ENCODE assay signal across 21 cellular contexts in genomic region chr11:20739004-20739612, GRCh38.
DNase-seq lines count a peak whose midpoint lies in the region; ATAC-seq and TF ChIP-seq lines count a peak whose summit lies in the region.
"Had no signal": no experiment of that assay in that cellular context is flagged by ENCODE, and none has a peak within 500 bp of the region (broad histone marks: within the 10 kb centered on the region; RNA-seq: fewer than 3 reads in every experiment).

No MANE protein-coding gene starts in this region.

- no peak overlapping the region for H3K4me3 ChIP-seq in endodermal cell (ENCODE audit: low read length)
- H3K4me3 ChIP-seq in thyroid gland (replicated peaks in 1 of 3) = no peak overlapping the region

- intact Hi-C loops in thyroid gland (cut with DNase I) = no loop called here

- peaks cover 8% of the 10 kb centered on the region for H3K4me1 Mint-ChIP-seq in endodermal cell
- H3K4me1 Mint-ChIP-seq in activated naive CD8-positive, alpha-beta T cell treated with anti-CD3 and anti-CD28 coated beads for 36 hours = no peaks in the 10 kb centered on the region
- H3K4me1 Mint-ChIP-seq: B cell; CD4-positive, CD25-positive, alpha-beta regulatory T cell; T-helper 17 cell had no signal

- no peak overlapping the region for H3K27ac Mint-ChIP-seq in endodermal cell
- H3K27ac Mint-ChIP-seq in activated naive CD8-positive, alpha-beta T cell treated with anti-CD3 and anti-CD28 coated beads for 36 hours = no peak overlapping the region
- H3K27ac Mint-ChIP-seq: B cell; CD4-positive, CD25-positive, alpha-beta regulatory T cell; T-helper 17 cell had no signal

- no peaks in the 10 kb centered on the region for H3K36me3 Mint-ChIP-seq in endodermal cell (ENCODE audit: low read depth)
- H3K36me3 Mint-ChIP-seq in activated naive CD8-positive, alpha-beta T cell treated with anti-CD3 and anti-CD28 coated beads for 36 hours = no peaks in the 10 kb centered on the region
- H3K36me3 Mint-ChIP-seq: CD4-positive, CD25-positive, alpha-beta regulatory T cell had no signal

- H3K9me3 ChIP-seq in endodermal cell (ENCODE audit: control insufficient read depth, low read length) = no peaks in the 10 kb centered on the region
- H3K9me3 ChIP-seq in thyroid gland = no peaks in the 10 kb centered on the region

- WGBS in endodermal cell (ENCODE audit: insufficient coverage in 1 of 2, insufficient read length in 1 of 2), 2 experiments = 77 to 83% methylated on average over 3 to 10 of the region's 10 CpGs
- 41 to 44% methylated on average over 10 of the region's 10 CpGs for WGBS in thyroid gland, 2 donors

- no peaks in the 10 kb centered on the region for H3K27me3 ChIP-seq in endodermal cell (ENCODE audit: control insufficient read depth, insufficient read depth, low read length, poor library complexity, severe bottlenecking)
- H3K27me3 ChIP-seq in thyroid gland = no peaks in the 10 kb centered on the region

- no peak for TF ChIP-seq POLR2A in thyroid gland (IDR thresholded peaks at IDR 0.05)

- H3K27me3 Mint-ChIP-seq in endodermal cell (ENCODE audit: insufficient read depth) = no peaks in the 10 kb centered on the region
- H3K27me3 Mint-ChIP-seq in activated naive CD8-positive, alpha-beta T cell treated with anti-CD3 and anti-CD28 coated beads for 36 hours = no peaks in the 10 kb centered on the region
- H3K27me3 Mint-ChIP-seq: B cell; CD4-positive, CD25-positive, alpha-beta regulatory T cell; T-helper 17 cell had no signal

- H3K27ac ChIP-seq in endodermal cell (ENCODE audit: low read depth, low read length) = no peak overlapping the region
- no peak overlapping the region for H3K27ac ChIP-seq in thyroid gland
- H3K27ac ChIP-seq: KMS-11 had no signal

- H3K4me3 Mint-ChIP-seq in endodermal cell = no peak overlapping the region
- H3K4me3 Mint-ChIP-seq in activated naive CD8-positive, alpha-beta T cell treated with anti-CD3 and anti-CD28 coated beads for 36 hours = no peak overlapping the region
- H3K4me3 Mint-ChIP-seq: B cell; CD4-positive, CD25-positive, alpha-beta regulatory T cell; T-helper 17 cell had no signal

- TF ChIP-seq CTCF in endodermal cell (conservative IDR thresholded peaks at IDR 0.05) = no peak
- TF ChIP-seq CTCF in thyroid gland (IDR thresholded peaks at IDR 0.05) = no peak

- no peaks in the 10 kb centered on the region for H3K9me3 Mint-ChIP-seq in endodermal cell
- no peaks in the 10 kb centered on the region for H3K9me3 Mint-ChIP-seq in activated naive CD8-positive, alpha-beta T cell treated with anti-CD3 and anti-CD28 coated beads for 36 hours

- H3K9ac ChIP-seq in endodermal cell (ENCODE audit: extremely low read depth, low read length, poor library complexity, severe bottlenecking) = no peak overlapping the region
- H3K9ac ChIP-seq: KMS-11 had no signal

- ATAC-seq in GM21737 (IDR thresholded peaks at IDR 0.05; ENCODE audit: unreplicated experiment) = no peak
- ATAC-seq: T-helper 17 cell had no signal

- H3K4me1 ChIP-seq in endodermal cell (ENCODE audit: control insufficient read depth, insufficient read depth, low read length) = no peaks in the 10 kb centered on the region
- H3K4me1 ChIP-seq in thyroid gland = no peaks in the 10 kb centered on the region

- DNase-seq in COR-L47 (lab: John Stamatoyannopoulos, UW) (peak; percentile 65), NCI-H146 (lab: John Stamatoyannopoulos, UW) (peak; percentile 66), NCI-H345 (lab: John Stamatoyannopoulos, UW) (peak; percentile 86), endodermal cell (peak; percentile 57), thyroid gland (no peak)
- no peak for DNase-seq in activated naive CD8-positive, alpha-beta T cell treated with anti-CD3 and anti-CD28 coated beads for 36 hours
- DNase-seq: ACHN; Calu3; CD4-positive, CD25-positive, alpha-beta regulatory T cell; H7; NCI-H1105; NCI-H2107; NCI-H524; NK-92 treated with Interleukin-12 subunit alpha and Interleukin-12 subunit beta, amount 100 ng/mL, for 24 hours; OCI-M1; RPMI8226; SIG-M5; T-helper 17 cell had no signal

- H3K36me3 ChIP-seq in endodermal cell (ENCODE audit: control insufficient read depth, insufficient read depth, low read length) (no peaks in the 10 kb centered on the region), thyroid gland (no peaks in the 10 kb centered on the region)

Comparison
In these comparisons a context has a peak if more than half of its experiments do, and no peak if none do; other contexts are left out.
1. DNase-seq: peak in COR-L47 (single experiment), NCI-H146 (single experiment), NCI-H345 (single experiment) and endodermal cell (single experiment); none in activated naive CD8-positive, alpha-beta T cell treated with anti-CD3 and anti-CD28 coated beads for 36 hours (single experiment) and thyroid gland (0 of 2).